11 cellular contexts compared by ENCODE assay signal in the genomic region with DNA sequence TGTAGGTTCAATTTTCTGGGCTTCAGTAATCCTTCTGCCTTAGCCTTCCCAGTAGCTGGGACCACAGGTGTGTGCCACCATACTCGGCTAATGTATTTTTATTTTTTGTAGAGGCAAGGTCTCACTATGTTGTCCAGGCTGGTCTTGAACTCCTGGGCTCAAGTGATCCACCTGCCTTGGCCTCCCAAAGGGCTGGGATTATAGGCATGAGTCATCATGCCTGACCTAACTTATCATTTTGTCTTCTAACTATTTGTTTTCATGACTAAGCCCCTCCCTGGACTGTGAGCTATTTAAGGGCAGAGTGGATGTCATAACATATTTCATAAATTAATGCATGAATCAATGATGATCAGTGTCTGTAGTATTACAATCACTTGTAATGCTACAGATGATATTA. TPM values are rescaled to one million over a fixed set of nuclear protein-coding genes. Genes with fewer than 3 reads are reported as not detected.
DNase-seq lines count a peak whose midpoint lies in the region; TF ChIP-seq lines count a peak whose summit lies in the region.
"Had no signal": no experiment of that assay in that cellular context is flagged by ENCODE, and none has a peak within 500 bp of the region (broad histone marks: within the 10 kb centered on the region; RNA-seq: fewer than 3 reads in every experiment).

No MANE protein-coding gene starts in this region.

- H3K27ac Mint-ChIP-seq in immature natural killer cell: no peak overlapping the region

- H3K4me3 ChIP-seq in AG10803 (ENCODE audit: low read length) (no peak overlapping the region), brain microvascular endothelial cell (ENCODE audit: low read depth, low read length) (no peak overlapping the region)
- H3K4me3 ChIP-seq: Peyer's patch had no signal

- H3K27ac ChIP-seq in brain microvascular endothelial cell: peak overlapping the region; percentile 52

- DNase-seq in AG10803 (ENCODE audit: low read depth) (peak; percentile 11), LoVo (ENCODE audit: low spot score) (peak; percentile 66), brain microvascular endothelial cell (peak; percentile 61), kidney tubule cell (ENCODE audit: low spot score) (peak; percentile 12), putamen (ENCODE audit: low spot score) (no peak), immature natural killer cell (no peak)
- DNase-seq in NK-92 treated with Interleukin-12 subunit alpha and Interleukin-12 subunit beta, amount 100 ng/mL, for 24 hours (lab: John Stamatoyannopoulos, UW): no peak
- DNase-seq in activated CD4-positive, CD25-positive, alpha-beta regulatory T cell (lab: John Stamatoyannopoulos, UW): no peak
- DNase-seq: activated CD4-positive, alpha-beta T cell treated with anti-CD3 and anti-CD28 coated beads, Interleukin-2, amount 50 U/mL, for 4 hours; BE2C had no signal

- peaks cover 0 to 7% (median 0%) of the 10 kb centered on the region in 3 donors for H3K27me3 Mint-ChIP-seq in immature natural killer cell (ENCODE audit: low read depth in 3 of 3)

- in situ Hi-C loops in brain microvascular endothelial cell (cut with HindIII; ENCODE audit: low pct_ligation_motif_present, low sequenced_read_pairs): no loop called here

- H3K4me1 Mint-ChIP-seq in immature natural killer cell: no peaks in the 10 kb centered on the region

- no peaks in the 10 kb centered on the region for H3K36me3 ChIP-seq in brain microvascular endothelial cell (replicated peaks)
- H3K36me3 ChIP-seq: BE2C, Peyer's patch had no signal

- no peaks in the 10 kb centered on the region for H3K27me3 ChIP-seq in brain microvascular endothelial cell (replicated peaks)
- H3K27me3 ChIP-seq: BE2C, Peyer's patch had no signal

- no peak overlapping the region for H3K4me3 Mint-ChIP-seq in immature natural killer cell

- TF ChIP-seq CTCF in AG10803 (conservative IDR thresholded peaks at IDR 0.05; ENCODE audit: low read length) (no peak), brain microvascular endothelial cell (IDR thresholded peaks at IDR 0.05; ENCODE audit: low read depth, low read length, missing control alignments) (no peak)

- no peaks in the 10 kb centered on the region for H3K9me3 Mint-ChIP-seq in immature natural killer cell

- no peaks in the 10 kb centered on the region for H3K36me3 Mint-ChIP-seq in immature natural killer cell

RNA-seq across cellular contexts. Expression of gene PIAS1, which starts 56.1 kb away (rescaled TPM):
- 100 to 1,000 TPM in 2 of 3 donors, 10 to 100 TPM in 1; 84.1 to 138 (median 112) TPM for polyA plus RNA-seq in immature natural killer cell

Comparison
In these comparisons a context has a peak if more than half of its experiments do, and no peak if none do; other contexts are left out.
1. DNase-seq: peak in AG10803 (single experiment), LoVo (single experiment), brain microvascular endothelial cell (single experiment) and kidney tubule cell (single experiment); none in NK-92 treated with Interleukin-12 subunit alpha and Interleukin-12 subunit beta, amount 100 ng/mL, for 24 hours (single experiment), activated CD4-positive, CD25-positive, alpha-beta regulatory T cell (0 of 4), putamen (single experiment) and immature natural killer cell (0 of 3).